1 cellular context compared by ENCODE assay signal in the genomic region with DNA sequence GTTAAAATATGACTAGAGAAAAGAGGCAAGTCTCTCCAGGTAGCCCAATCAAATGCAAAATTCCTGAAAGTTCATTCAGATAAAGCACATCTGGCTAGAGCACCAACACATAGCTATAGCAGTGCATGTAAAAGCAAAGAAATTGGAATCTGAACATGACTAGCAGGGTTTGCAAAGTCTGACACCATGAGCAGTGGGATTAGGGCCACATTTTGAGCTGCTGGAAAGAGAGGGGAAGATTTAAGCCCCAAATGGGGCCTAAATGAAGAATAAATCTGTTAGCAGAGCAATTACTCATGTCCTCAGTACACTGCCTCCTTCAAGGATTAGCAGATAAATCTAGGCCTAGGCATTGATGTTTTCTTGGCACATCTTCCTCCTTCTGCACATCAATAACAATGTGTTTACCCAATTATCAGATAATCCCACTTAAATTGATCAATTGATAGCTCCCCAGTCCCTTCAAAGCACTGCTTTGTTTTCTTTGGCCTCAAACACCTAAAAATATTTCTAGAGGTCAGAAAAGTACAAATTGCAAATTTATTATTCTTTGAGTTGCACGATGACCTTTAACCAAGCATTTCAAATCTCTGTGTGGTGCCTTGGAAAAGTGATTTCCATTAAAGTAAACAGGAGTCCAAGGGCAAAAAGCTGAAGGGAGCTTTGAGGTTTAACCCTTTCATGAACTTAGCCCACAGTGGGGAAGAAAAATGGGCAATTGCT.
TF ChIP-seq lines count a peak whose summit lies in the region.

No MANE protein-coding gene starts in this region.

TF ChIP-seq in HepG2, 621 proteins besides CTCF, POLR2A, EP300 and RAD21 (continued from another document and continues in another):
- TF ChIP-seq GLI4 (CRISPR knock-in tag; IDR thresholded peaks at IDR 0.05; ENCODE audit: borderline replicate concordance) (no peak), FOXC1 (CRISPR knock-in tag; IDR thresholded peaks at IDR 0.05; ENCODE audit: borderline replicate concordance) (no peak), ZNF572 (CRISPR knock-in tag; IDR thresholded peaks at IDR 0.05) (no peak), SOX6 (IDR thresholded peaks at IDR 0.05) (no peak), SOX6 (CRISPR knock-in tag; IDR thresholded peaks at IDR 0.05) (peak; percentile 53; the same call in 1 of the 2 replicates), ZNF432 (CRISPR knock-in tag; IDR thresholded peaks at IDR 0.05; ENCODE audit: borderline replicate concordance) (no peak), ZKSCAN5 (CRISPR knock-in tag; IDR thresholded peaks at IDR 0.05) (no peak), TCF7L2 (IDR thresholded peaks at IDR 0.05; ENCODE audit: low read depth, low read length) (peak; percentile 68; the same call in 1 of the 2 replicates), FOXP1 (IDR thresholded peaks at IDR 0.05) (no peak), FOXP1 (CRISPR knock-in tag; IDR thresholded peaks at IDR 0.05) (peak; percentile 48; the same call in 1 of the 2 replicates), GZF1 (CRISPR knock-in tag; IDR thresholded peaks at IDR 0.05) (no peak), ZNF205 (CRISPR knock-in tag; IDR thresholded peaks at IDR 0.05) (no peak), ZFY (CRISPR knock-in tag; IDR thresholded peaks at IDR 0.05) (no peak), PITX1 (CRISPR knock-in tag; IDR thresholded peaks at IDR 0.05) (0 out of 2 replicates have a peak, but pooled peaks have one; percentile 32), SOX13 (IDR thresholded peaks at IDR 0.05) (no peak), SOX13 (CRISPR knock-in tag; conservative IDR thresholded peaks at IDR 0.05 in 1 of 2, IDR thresholded peaks at IDR 0.05 in 1 of 2) (0 out of 4 replicates have a peak, but pooled peaks of 1 of the 2 experiments have one; percentile 11), PPARG (CRISPR knock-in tag; conservative IDR thresholded peaks at IDR 0.05) (0 out of 2 replicates have a peak, but pooled peaks have one; percentile 16), TBX2 (CRISPR knock-in tag; IDR thresholded peaks at IDR 0.05; ENCODE audit: borderline replicate concordance) (no peak), HMG20B (CRISPR knock-in tag; conservative IDR thresholded peaks at IDR 0.05) (peak; percentile 72; the same call in 1 of the 2 replicates), NR2F6 (IDR thresholded peaks at IDR 0.05) (peak; percentile 74), NR2F6 (CRISPR knock-in tag; IDR thresholded peaks at IDR 0.05) (no peak)
- TF ChIP-seq, protein P1, sequence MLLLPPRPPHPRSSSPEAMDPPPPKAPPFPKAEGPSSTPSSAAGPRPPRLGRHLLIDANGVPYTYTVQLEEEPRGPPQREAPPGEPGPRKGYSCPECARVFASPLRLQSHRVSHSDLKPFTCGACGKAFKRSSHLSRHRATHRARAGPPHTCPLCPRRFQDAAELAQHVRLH (CRISPR knock-in tag; IDR thresholded peaks at IDR 0.05; ENCODE audit: borderline replicate concordance, low read depth) = no peak
- TF ChIP-seq, protein P2, sequence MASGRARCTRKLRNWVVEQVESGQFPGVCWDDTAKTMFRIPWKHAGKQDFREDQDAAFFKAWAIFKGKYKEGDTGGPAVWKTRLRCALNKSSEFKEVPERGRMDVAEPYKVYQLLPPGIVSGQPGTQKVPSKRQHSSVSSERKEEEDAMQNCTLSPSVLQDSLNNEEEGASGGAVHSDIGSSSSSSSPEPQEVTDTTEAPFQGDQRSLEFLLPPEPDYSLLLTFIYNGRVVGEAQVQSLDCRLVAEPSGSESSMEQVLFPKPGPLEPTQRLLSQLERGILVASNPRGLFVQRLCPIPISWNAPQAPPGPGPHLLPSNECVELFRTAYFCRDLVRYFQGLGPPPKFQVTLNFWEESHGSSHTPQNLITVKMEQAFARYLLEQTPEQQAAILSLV (CRISPR knock-in tag; IDR thresholded peaks at IDR 0.05; ENCODE audit: borderline replicate concordance) = no peak
- TF ChIP-seq, protein P3, sequence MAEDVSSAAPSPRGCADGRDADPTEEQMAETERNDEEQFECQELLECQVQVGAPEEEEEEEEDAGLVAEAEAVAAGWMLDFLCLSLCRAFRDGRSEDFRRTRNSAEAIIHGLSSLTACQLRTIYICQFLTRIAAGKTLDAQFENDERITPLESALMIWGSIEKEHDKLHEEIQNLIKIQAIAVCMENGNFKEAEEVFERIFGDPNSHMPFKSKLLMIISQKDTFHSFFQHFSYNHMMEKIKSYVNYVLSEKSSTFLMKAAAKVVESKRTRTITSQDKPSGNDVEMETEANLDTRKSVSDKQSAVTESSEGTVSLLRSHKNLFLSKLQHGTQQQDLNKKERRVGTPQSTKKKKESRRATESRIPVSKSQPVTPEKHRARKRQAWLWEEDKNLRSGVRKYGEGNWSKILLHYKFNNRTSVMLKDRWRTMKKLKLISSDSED (CRISPR knock-in tag; IDR thresholded peaks at IDR 0.05) = no peak
- TF ChIP-seq, protein P4, sequence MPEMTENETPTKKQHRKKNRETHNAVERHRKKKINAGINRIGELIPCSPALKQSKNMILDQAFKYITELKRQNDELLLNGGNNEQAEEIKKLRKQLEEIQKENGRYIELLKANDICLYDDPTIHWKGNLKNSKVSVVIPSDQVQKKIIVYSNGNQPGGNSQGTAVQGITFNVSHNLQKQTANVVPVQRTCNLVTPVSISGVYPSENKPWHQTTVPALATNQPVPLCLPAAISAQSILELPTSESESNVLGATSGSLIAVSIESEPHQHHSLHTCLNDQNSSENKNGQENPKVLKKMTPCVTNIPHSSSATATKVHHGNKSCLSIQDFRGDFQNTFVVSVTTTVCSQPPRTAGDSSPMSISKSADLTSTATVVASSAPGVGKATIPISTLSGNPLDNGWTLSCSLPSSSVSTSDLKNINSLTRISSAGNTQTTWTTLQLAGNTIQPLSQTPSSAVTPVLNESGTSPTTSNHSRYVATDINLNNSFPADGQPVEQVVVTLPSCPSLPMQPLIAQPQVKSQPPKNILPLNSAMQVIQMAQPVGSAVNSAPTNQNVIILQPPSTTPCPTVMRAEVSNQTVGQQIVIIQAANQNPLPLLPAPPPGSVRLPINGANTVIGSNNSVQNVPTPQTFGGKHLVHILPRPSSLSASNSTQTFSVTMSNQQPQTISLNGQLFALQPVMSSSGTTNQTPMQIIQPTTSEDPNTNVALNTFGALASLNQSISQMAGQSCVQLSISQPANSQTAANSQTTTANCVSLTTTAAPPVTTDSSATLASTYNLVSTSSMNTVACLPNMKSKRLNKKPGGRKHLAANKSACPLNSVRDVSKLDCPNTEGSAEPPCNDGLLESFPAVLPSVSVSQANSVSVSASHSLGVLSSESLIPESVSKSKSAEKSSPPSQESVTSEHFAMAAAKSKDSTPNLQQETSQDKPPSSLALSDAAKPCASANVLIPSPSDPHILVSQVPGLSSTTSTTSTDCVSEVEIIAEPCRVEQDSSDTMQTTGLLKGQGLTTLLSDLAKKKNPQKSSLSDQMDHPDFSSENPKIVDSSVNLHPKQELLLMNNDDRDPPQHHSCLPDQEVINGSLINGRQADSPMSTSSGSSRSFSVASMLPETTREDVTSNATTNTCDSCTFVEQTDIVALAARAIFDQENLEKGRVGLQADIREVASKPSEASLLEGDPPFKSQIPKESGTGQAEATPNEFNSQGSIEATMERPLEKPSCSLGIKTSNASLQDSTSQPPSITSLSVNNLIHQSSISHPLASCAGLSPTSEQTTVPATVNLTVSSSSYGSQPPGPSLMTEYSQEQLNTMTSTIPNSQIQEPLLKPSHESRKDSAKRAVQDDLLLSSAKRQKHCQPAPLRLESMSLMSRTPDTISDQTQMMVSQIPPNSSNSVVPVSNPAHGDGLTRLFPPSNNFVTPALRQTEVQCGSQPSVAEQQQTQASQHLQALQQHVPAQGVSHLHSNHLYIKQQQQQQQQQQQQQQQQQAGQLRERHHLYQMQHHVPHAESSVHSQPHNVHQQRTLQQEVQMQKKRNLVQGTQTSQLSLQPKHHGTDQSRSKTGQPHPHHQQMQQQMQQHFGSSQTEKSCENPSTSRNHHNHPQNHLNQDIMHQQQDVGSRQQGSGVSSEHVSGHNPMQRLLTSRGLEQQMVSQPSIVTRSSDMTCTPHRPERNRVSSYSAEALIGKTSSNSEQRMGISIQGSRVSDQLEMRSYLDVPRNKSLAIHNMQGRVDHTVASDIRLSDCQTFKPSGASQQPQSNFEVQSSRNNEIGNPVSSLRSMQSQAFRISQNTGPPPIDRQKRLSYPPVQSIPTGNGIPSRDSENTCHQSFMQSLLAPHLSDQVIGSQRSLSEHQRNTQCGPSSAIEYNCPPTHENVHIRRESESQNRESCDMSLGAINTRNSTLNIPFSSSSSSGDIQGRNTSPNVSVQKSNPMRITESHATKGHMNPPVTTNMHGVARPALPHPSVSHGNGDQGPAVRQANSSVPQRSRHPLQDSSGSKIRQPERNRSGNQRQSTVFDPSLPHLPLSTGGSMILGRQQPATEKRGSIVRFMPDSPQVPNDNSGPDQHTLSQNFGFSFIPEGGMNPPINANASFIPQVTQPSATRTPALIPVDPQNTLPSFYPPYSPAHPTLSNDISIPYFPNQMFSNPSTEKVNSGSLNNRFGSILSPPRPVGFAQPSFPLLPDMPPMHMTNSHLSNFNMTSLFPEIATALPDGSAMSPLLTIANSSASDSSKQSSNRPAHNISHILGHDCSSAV (CRISPR knock-in tag; IDR thresholded peaks at IDR 0.05; ENCODE audit: borderline replicate concordance) = no peak
- TF ChIP-seq, protein P5, sequence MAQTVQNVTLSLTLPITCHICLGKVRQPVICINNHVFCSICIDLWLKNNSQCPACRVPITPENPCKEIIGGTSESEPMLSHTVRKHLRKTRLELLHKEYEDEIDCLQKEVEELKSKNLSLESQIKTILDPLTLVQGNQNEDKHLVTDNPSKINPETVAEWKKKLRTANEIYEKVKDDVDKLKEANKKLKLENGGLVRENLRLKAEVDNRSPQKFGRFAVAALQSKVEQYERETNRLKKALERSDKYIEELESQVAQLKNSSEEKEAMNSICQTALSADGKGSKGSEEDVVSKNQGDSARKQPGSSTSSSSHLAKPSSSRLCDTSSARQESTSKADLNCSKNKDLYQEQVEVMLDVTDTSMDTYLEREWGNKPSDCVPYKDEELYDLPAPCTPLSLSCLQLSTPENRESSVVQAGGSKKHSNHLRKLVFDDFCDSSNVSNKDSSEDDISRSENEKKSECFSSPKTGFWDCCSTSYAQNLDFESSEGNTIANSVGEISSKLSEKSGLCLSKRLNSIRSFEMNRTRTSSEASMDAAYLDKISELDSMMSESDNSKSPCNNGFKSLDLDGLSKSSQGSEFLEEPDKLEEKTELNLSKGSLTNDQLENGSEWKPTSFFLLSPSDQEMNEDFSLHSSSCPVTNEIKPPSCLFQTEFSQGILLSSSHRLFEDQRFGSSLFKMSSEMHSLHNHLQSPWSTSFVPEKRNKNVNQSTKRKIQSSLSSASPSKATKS (CRISPR knock-in tag; IDR thresholded peaks at IDR 0.05) = no peak
- TF ChIP-seq, protein P6, sequence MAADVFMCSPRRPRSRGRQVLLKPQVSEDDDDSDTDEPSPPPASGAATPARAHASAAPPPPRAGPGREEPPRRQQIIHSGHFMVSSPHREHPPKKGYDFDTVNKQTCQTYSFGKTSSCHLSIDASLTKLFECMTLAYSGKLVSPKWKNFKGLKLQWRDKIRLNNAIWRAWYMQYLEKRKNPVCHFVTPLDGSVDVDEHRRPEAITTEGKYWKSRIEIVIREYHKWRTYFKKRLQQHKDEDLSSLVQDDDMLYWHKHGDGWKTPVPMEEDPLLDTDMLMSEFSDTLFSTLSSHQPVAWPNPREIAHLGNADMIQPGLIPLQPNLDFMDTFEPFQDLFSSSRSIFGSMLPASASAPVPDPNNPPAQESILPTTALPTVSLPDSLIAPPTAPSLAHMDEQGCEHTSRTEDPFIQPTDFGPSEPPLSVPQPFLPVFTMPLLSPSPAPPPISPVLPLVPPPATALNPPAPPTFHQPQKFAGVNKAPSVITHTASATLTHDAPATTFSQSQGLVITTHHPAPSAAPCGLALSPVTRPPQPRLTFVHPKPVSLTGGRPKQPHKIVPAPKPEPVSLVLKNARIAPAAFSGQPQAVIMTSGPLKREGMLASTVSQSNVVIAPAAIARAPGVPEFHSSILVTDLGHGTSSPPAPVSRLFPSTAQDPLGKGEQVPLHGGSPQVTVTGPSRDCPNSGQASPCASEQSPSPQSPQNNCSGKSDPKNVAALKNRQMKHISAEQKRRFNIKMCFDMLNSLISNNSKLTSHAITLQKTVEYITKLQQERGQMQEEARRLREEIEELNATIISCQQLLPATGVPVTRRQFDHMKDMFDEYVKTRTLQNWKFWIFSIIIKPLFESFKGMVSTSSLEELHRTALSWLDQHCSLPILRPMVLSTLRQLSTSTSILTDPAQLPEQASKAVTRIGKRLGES (CRISPR knock-in tag; IDR thresholded peaks at IDR 0.05; ENCODE audit: borderline replicate concordance) = no peak
